14 cellular contexts compared by ENCODE assay signal in genomic region chr5:124544366-124545055, GRCh38.
A peak's percentile ranks its signal among the peaks of the same experiment; 100 is the strongest.
DNase-seq lines count a peak whose midpoint lies in the region; ATAC-seq and FAIRE-seq lines count a peak whose summit lies in the region.
"Had no signal": no experiment of that assay in that cellular context is flagged by ENCODE, and none has a peak within 500 bp of the region (broad histone marks: within the 10 kb centered on the region; RNA-seq: fewer than 3 reads in every experiment).

No MANE protein-coding gene starts in this region.

- no peaks in the 10 kb centered on the region for H3K36me3 ChIP-seq in BLaER1
- H3K36me3 ChIP-seq: sigmoid colon, thoracic aorta had no signal

- H4K20me1 ChIP-seq in BLaER1, result no peaks in the 10 kb centered on the region

- FAIRE-seq in HTR-8/SVneo (lab: Jason Lieb, UNC), result no peak
- FAIRE-seq: islet of Langerhans had no signal

- no peak overlapping the region for H3K27ac ChIP-seq in BLaER1
- H3K27ac ChIP-seq: sigmoid colon, thoracic aorta had no signal

- H3K4me1 ChIP-seq in BLaER1, result peaks cover 9% of the 10 kb centered on the region
- H3K4me1 ChIP-seq: sigmoid colon had no signal

- no peak overlapping the region for H3K4me3 ChIP-seq in BLaER1
- H3K4me3 ChIP-seq: sigmoid colon, thoracic aorta had no signal

- H3K4me2 ChIP-seq in BLaER1, result 0 out of 2 replicates have a peak overlapping the region, but pooled peaks have one; percentile 6

- DNase-seq in amniotic epithelial cell (ENCODE audit: low read depth) (peak; percentile 7), HTR-8/SVneo (ENCODE audit: insufficient read length, low spot score) (no peak), SHP77 (lab: John Stamatoyannopoulos, UW) (no peak), cerebellum (ENCODE audit: low spot score) (no peak)
- DNase-seq in stimulated activated naive CD4-positive, alpha-beta T cell treated with Interleukin-2 at 50 U/mL for 16 hours (lab: John Stamatoyannopoulos, UW), result no peak
- DNase-seq: activated CD4-positive, alpha-beta T cell treated with anti-CD3 and anti-CD28 coated beads, Interleukin-2, amount 50 U/mL, for 4 hours; AML-193; NCI-H82; sigmoid colon had no signal

- H3K9ac ChIP-seq in BLaER1, result no peak overlapping the region

- H3K9me3 ChIP-seq in BLaER1, result no peaks in the 10 kb centered on the region
- H3K9me3 ChIP-seq: sigmoid colon, thoracic aorta had no signal

- ATAC-seq in GM19455 (IDR thresholded peaks at IDR 0.05; ENCODE audit: unreplicated experiment) (peak; percentile 95), HG03066 (IDR thresholded peaks at IDR 0.05; ENCODE audit: low read depth, unreplicated experiment) (peak; percentile 95)

- H3K27me3 ChIP-seq in BLaER1, result 0 out of 2 replicates have a peak, but pooled peaks cover 3% of the 10 kb centered on the region
- H3K27me3 ChIP-seq: sigmoid colon had no signal
